ENCODE assay signal across 8 cellular contexts in genomic region chr19:57191141-57192063, GRCh38.
DNase-seq lines count a peak whose midpoint lies in the region; ATAC-seq lines count a peak whose summit lies in the region.

Gene ZNF264, plus strand, starts transcription at chr19:57191500. Its CDS starts 414 bp downstream, at chr19:57191914.

- ATAC-seq in GM18517 (IDR thresholded peaks at IDR 0.05; ENCODE audit: unreplicated experiment) (peak; percentile 91), HG03045 (IDR thresholded peaks at IDR 0.05; ENCODE audit: unreplicated experiment) (peak; percentile 91)

- peak; percentile 69 for DNase-seq in 8988T
- peak; percentile 76 for DNase-seq in NCI-H2171 (lab: John Stamatoyannopoulos, UW)
- peak; percentile 80 to 88 (median 84) for DNase-seq in activated CD4-positive, CD25-positive, alpha-beta regulatory T cell (lab: John Stamatoyannopoulos, UW)
- peak in 60 of 61 donors; percentile 17 to 92 (median 81) for DNase-seq in caudate nucleus (lab: John Stamatoyannopoulos, UW)
- peak; percentile 88 for DNase-seq in inferior parietal cortex (ENCODE audit: extremely low spot score)
- peak; percentile 57 for DNase-seq in smooth muscle cell of the brain vasculature (ENCODE audit: low read depth, low spot score)

- H3K27ac ChIP-seq in caudate nucleus (ENCODE audit: low read depth, low read length) = peak within 1 kb of the TSS; percentile 78

Comparison
In these comparisons a context has a peak if more than half of its experiments do, and no peak if none do; other contexts are left out.
1. Peak in every context shown above with its lines: DNase-seq, ATAC-seq and H3K27ac ChIP-seq.